ENCODE assay signal across 9 cellular contexts in the genomic region with DNA sequence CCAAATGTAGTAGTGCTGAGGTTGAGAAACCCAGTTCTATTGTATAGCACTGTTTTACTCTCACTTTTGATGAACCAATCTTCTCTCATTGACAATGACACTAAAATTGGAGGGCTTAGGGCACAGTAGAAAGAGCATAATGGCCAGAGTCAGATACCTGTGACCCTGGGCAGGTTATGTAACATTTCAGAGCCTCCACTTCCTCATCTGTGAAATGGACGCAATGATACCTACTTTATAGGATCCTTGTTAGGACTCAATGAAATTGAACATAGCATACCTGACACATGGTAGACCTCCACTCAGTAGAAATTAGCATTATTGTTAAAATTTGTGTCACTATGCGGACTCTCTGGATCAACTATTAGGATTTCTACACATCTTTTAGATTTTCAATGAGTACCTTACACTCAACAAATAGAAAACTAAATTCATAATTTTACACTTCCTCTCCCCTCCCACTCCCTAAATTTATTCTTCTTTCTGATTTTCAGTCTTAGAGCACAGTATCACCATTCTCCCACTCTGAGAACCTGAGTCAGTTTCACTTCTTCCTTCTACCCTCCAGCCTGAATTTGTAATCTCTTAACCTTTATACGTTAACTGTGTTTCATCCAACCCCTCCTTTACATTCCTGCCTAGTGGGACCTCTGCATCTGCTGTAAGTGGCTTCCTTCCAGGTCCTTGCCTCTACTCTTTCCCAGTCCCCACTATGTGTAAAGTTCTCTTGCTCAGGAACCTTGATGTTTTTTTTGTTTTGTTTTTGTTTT.
A peak's percentile ranks its signal among the peaks of the same experiment; 100 is the strongest.
DNase-seq lines count a peak whose midpoint lies in the region; ATAC-seq and TF ChIP-seq lines count a peak whose summit lies in the region.
"Had no signal": no experiment of that assay in that cellular context is flagged by ENCODE, and none has a peak within 500 bp of the region (broad histone marks: within the 10 kb centered on the region; RNA-seq: fewer than 3 reads in every experiment).

No MANE protein-coding gene starts in this region.

- H3K27ac ChIP-seq in ascending aorta = peak overlapping the region; percentile 68 to 70

- H3K36me3 ChIP-seq in ascending aorta = peaks cover 12 to 37% of the 10 kb centered on the region in 2 donors
- H3K36me3 ChIP-seq: prostate gland had no signal

- TF ChIP-seq POLR2A in lower leg skin (IDR thresholded peaks at IDR 0.05) = no peak

- intact Hi-C loops in ascending aorta (cut with DNase I) = no loop called here
- intact Hi-C loops in lower leg skin (cut with DNase I; ENCODE audit: low total_unique reads) = no loop called here

- 88 to 94% methylated on average over 3 of the region's 3 CpGs for whole genome bisulfite sequencing in lower leg skin, 2 donors

- no peaks in the 10 kb centered on the region for H3K9me3 ChIP-seq in ascending aorta
- H3K9me3 ChIP-seq: prostate gland had no signal

- H3K27me3 ChIP-seq in ascending aorta = no peaks in the 10 kb centered on the region

- no peak overlapping the region for H3K4me3 ChIP-seq in ascending aorta
- H3K4me3 ChIP-seq in lower leg skin (ENCODE audit: low read depth, poor library complexity, severe bottlenecking) = no peak overlapping the region
- H3K4me3 ChIP-seq: prostate gland had no signal

- TF ChIP-seq CTCF in GM20000 (IDR thresholded peaks at IDR 0.05; ENCODE audit: extremely low read depth, missing control alignments) (no peak), ascending aorta (IDR thresholded peaks at IDR 0.05) (no peak), lower leg skin (IDR thresholded peaks at IDR 0.05) (no peak)

- DNase-seq in GM20000 (ENCODE audit: low spot score) (peak; percentile 54), ascending aorta (ENCODE audit: low spot score in 2 of 2) (peak in 1 of 2 donors; percentile 38), lower leg skin (ENCODE audit: low spot score in 2 of 2) (no peak), SKM-1 (lab: John Stamatoyannopoulos, UW; ENCODE audit: unreplicated experiment) (no peak), cerebellar nuclear complex (lab: John Stamatoyannopoulos, UW) (no peak)
- no peak for DNase-seq in stimulated activated CD4-positive, alpha-beta T cell treated with anti-CD3 and anti-CD28 coated beads, Interleukin-2, amount 100 ng/mL, for 48 hours

- H3K4me1 ChIP-seq in ascending aorta = peaks cover 41 to 64% of the 10 kb centered on the region in 2 donors
- H3K4me1 ChIP-seq: prostate gland had no signal

- ATAC-seq in GM18502 (IDR thresholded peaks at IDR 0.05; ENCODE audit: poor library complexity, unreplicated experiment) (peak; percentile 79), HG03280 (IDR thresholded peaks at IDR 0.05; ENCODE audit: unreplicated experiment) (peak; percentile 55)
